ENCODE assay signal across 23 cellular contexts in the genomic region with DNA sequence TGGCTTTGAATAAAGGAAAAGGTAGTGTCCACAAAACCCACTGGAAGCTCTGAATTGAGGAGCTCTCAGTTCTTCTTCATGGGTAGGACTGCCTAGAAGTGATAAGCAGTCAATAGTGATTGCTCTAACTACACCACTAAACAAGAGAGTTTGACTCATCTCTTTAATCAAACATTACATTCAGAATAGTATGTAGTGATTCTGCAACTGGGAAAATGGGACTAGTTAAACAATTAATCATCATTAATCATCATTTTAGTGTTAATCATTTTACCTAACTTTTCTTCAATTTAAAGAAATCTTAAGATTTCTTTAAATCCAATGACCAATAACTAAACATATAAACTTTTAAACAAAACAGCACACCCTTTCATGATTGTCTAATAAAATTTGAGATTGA.
"Had no signal": no experiment of that assay in that cellular context is flagged by ENCODE, and none has a peak within 500 bp of the region (broad histone marks: within the 10 kb centered on the region; RNA-seq: fewer than 3 reads in every experiment).

No MANE protein-coding gene starts in this region.

- H3K9me3 ChIP-seq: colonic mucosa, esophagus squamous epithelium, prostate gland, sigmoid colon, stomach, testis, tibial artery had no signal

- H3K4me1 ChIP-seq: colonic mucosa, esophagus squamous epithelium, neural progenitor cell, prostate gland, stomach, testis had no signal

- H2AFZ ChIP-seq: neural progenitor cell had no signal

- H3K9ac ChIP-seq: neural progenitor cell had no signal

- H3K4me3 ChIP-seq: colonic mucosa, esophagus squamous epithelium, neural progenitor cell, prostate gland, sigmoid colon, stomach, testis, tibial artery had no signal

- H3K4me2 ChIP-seq: neural progenitor cell had no signal

- H3K27me3 ChIP-seq: colonic mucosa, esophagus squamous epithelium, neural progenitor cell, sigmoid colon, stomach, testis, tibial artery had no signal

- ATAC-seq: left lobe of liver; naive thymus-derived CD4-positive, alpha-beta T cell; right cardiac atrium; stimulated activated effector memory CD8-positive, alpha-beta T cell treated with anti-CD3 and anti-CD28 coated beads, Interleukin-12 subunit alpha, Interleukin-12 subunit beta, amount 100 ng/mL, for 72 hours had no signal

- DNase-seq: colonic mucosa; effector memory CD4-positive, alpha-beta T cell; erythroblast; esophagus squamous epithelium; hypothalamus; immature natural killer cell; mesendoderm; midbrain; naive thymus-derived CD4-positive, alpha-beta T cell; right cardiac atrium; sigmoid colon; stimulated activated CD4-positive, alpha-beta T cell treated with anti-CD3 and anti-CD28 coated beads, Interleukin-2, amount 100 ng/mL, for 24 hours; stimulated activated CD4-positive, alpha-beta T cell treated with anti-CD3 and anti-CD28 coated beads, Interleukin-4, amount 100 ng/mL, for 24 hours; stimulated activated naive CD4-positive, alpha-beta T cell treated with Interleukin-2 at 50 U/mL for 16 hours; stomach; testis; tibial artery had no signal

- H3K27ac ChIP-seq: colonic mucosa, esophagus squamous epithelium, neural progenitor cell, prostate gland, sigmoid colon, stomach, testis, tibial artery had no signal

- FAIRE-seq: endothelial cell of umbilical vein, keratinocyte had no signal

- H3K36me3 ChIP-seq: colonic mucosa, esophagus squamous epithelium, neural progenitor cell, prostate gland, sigmoid colon, stomach, tibial artery had no signal
